8 cellular contexts compared by ENCODE assay signal in the genomic region with DNA sequence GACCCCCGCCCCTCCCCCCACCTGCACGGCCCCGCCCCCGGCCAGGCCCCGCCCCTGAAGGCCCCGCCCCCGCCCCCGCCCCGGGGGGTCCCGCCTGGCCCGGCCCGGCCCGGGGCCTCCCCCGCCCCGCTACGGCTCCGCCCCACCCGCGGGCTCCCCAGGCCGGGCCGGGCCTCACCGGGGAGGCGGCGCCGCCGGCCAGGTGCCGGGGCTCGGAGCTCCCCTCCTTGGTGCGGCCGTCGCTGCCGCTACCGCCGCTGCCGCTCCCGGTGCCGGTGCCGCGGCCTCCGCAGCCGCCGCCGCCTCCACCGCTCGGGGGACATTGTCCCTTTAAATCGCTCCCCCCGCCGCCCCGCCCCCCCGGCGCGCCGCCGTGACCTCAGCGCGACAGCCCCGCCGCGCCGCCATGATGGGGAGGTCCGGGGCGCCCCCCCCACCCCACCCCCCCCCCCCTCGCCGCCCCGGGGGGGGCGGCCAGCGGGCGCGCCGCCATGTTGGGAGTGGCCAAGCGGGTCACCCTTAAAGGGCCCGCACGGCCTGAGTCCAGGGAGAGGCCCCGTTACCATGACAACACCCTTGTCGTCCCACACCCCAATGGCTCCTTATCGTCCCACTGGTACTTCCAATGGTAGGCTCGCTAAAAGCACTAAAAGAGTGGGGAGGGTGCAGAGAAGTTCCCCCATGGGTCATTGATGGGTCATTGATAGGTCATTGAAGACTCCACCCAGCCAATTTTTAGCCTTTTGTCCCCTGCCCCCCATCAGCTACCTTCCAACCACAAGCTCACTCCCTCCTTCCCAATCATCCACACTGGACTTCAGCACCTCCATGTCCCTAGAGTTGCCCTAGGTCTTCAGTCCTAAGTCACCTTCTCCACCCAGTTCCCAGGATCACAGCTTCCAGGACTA. TPM values are rescaled to one million over a fixed set of nuclear protein-coding genes. Genes with fewer than 3 reads are reported as not detected.
DNase-seq lines count a peak whose midpoint lies in the region; ATAC-seq, FAIRE-seq and TF ChIP-seq lines count a peak whose summit lies in the region.

A gene with protein sequence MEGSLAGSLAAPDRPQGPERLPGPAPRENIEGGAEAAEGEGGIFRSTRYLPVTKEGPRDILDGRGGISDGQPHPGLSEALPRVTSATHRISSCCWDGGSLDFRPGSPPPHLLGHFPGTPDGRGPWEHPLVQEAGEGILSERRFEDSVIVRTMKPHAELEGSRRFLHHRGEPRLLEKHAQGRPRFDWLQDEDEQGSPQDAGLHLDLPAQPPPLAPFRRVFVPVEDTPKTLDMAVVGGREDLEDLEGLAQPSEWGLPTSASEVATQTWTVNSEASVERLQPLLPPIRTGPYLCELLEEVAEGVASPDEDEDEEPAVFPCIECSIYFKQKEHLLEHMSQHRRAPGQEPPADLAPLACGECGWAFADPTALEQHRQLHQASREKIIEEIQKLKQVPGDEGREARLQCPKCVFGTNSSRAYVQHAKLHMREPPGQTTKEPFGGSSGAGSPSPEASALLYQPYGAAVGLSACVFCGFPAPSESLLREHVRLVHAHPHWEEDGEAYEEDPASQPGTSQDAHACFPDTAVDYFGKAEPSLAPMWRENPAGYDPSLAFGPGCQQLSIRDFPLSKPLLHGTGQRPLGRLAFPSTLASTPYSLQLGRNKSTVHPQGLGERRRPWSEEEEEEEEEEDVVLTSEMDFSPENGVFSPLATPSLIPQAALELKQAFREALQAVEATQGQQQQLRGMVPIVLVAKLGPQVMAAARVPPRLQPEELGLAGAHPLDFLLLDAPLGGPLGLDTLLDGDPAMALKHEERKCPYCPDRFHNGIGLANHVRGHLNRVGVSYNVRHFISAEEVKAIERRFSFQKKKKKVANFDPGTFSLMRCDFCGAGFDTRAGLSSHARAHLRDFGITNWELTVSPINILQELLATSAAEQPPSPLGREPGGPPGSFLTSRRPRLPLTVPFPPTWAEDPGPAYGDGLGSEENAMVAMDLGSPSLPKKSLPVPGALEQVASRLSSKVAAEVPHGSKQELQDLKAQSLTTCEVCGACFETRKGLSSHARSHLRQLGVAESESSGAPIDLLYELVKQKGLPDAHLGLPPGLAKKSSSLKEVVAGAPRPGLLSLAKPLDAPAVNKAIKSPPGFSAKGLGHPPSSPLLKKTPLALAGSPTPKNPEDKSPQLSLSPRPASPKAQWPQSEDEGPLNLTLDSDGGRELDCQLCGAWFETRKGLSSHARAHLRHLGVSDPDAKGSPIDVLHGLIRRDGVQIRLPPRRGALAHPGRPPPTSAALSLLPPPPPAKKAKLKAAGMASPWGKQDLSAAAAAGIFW (N-terminal part only) (minus strand): TSS at position 337 of the 908 bp plus-strand sequence. CDS start 1,649 bp downstream, outside the sequence.

- in situ Hi-C loops in GM18951 (cut with MboI; ENCODE audit: low sequenced_read_pairs, unreplicated experiment) = no loop called here

- no peaks in the 10 kb centered on the region for H3K9me3 Mint-ChIP-seq in WTC11

- peak within 1 kb of the TSS; percentile 58 for H2AFZ ChIP-seq in MM.1S (ENCODE audit: low read length)

- H3K4me2 ChIP-seq in MM.1S (ENCODE audit: low read depth, low read length) = peak within 1 kb of the TSS; percentile 89

- CTCF ChIA-PET in WTC11 (lab: Charles Lee) = interaction anchor here (3.4 kb wide), 1 partner anchor 30 kb away, joined by 33 read pairs; a partner anchor contains a TSS

- DNase-seq in AG08396 (ENCODE audit: low spot score) (peak; percentile 97), MM.1S (peak; percentile 61), WTC11 (ENCODE audit: low spot score) (peak; percentile 80), breast epithelium (ENCODE audit: low spot score in 2 of 2) (peak; percentile 79 to 86), iPS-NIHi7 (ENCODE audit: extremely low spot score) (peak; percentile 82), small intestine (peak; percentile 66), SKM-1 (lab: John Stamatoyannopoulos, UW; ENCODE audit: unreplicated experiment) (no peak)

- FAIRE-seq in small intestine (lab: Jason Lieb, UNC) = no peak

- ATAC-seq in WTC11 = 0 out of 2 replicates have a peak, but pooled peaks have one; percentile 0

- H3K79me2 ChIP-seq in MM.1S (ENCODE audit: low read length) = no peaks in the 10 kb centered on the region

- H3F3A ChIP-seq in MM.1S (ENCODE audit: insufficient read depth, low read length) = peaks cover 23% of the 10 kb centered on the region

- POLR2A ChIA-PET in WTC11 (lab: Charles Lee) = interaction anchor here (0.8 kb wide), 1 partner anchor 31 kb away, joined by 4 read pairs; a partner anchor contains a TSS

- H3K9me2 ChIP-seq in MM.1S (replicated peaks; ENCODE audit: insufficient read depth, low read length) = no peaks in the 10 kb centered on the region

- peak within 1 kb of the TSS; percentile 56; the same call in 1 of the 2 replicates for H3K4me3 ChIP-seq in MM.1S (ENCODE audit: low read length)
- peak within 1 kb of the TSS; percentile 67 to 94 (median 76) for H3K4me3 ChIP-seq in breast epithelium
- peak within 1 kb of the TSS; percentile 40 to 69 for H3K4me3 ChIP-seq in small intestine (ENCODE audit: low read depth in 1 of 2, low read length in 2 of 2)

- H3K4me1 Mint-ChIP-seq in WTC11 = peaks cover 16% of the 10 kb centered on the region

- WGBS in small intestine, 3 donors = 0 to 10% (median 2%) methylated on average over 7 to 73 of the region's 77 CpGs

- H3K27ac ChIP-seq in MM.1S (ENCODE audit: low read length) (peak within 1 kb of the TSS; percentile 12; the same call in 1 of the 2 replicates), breast epithelium (peak within 1 kb of the TSS; percentile 77 to 90), small intestine (ENCODE audit: low read depth in 1 of 2, low read length in 1 of 2) (peak within 1 kb of the TSS; percentile 54 to 71)

- no peaks in the 10 kb centered on the region for H3K27me3 ChIP-seq in MM.1S (replicated peaks; ENCODE audit: insufficient read depth, low read length)
- H3K27me3 ChIP-seq in breast epithelium = peaks cover 0 to 9% of the 10 kb centered on the region in 2 donors
- H3K27me3 ChIP-seq in small intestine (ENCODE audit: control insufficient read depth in 2 of 2, insufficient read depth in 2 of 2, low read length in 2 of 2) = no peaks in the 10 kb centered on the region

- no peaks in the 10 kb centered on the region for H3K9me3 ChIP-seq in MM.1S (replicated peaks; ENCODE audit: insufficient read depth, low read length)
- H3K9me3 ChIP-seq in breast epithelium = no peaks in the 10 kb centered on the region
- H3K9me3 ChIP-seq in small intestine (ENCODE audit: control insufficient read depth, low read depth) = no peaks in the 10 kb centered on the region

- TF ChIP-seq CTCF in MM.1S (IDR thresholded peaks at IDR 0.05; ENCODE audit: low read length) (no peak), WTC11 (IDR thresholded peaks at IDR 0.05) (no peak), breast epithelium (IDR thresholded peaks at IDR 0.05) (no peak)

- no peaks in the 10 kb centered on the region for H3K4me1 ChIP-seq in MM.1S (ENCODE audit: low read length)
- no peaks in the 10 kb centered on the region for H3K4me1 ChIP-seq in breast epithelium
- H3K4me1 ChIP-seq in small intestine (ENCODE audit: control insufficient read depth in 2 of 2, insufficient read depth in 1 of 2, low read depth in 1 of 2, low read length in 1 of 2) = peaks cover 0 to 3% of the 10 kb centered on the region in 2 donors

- intact Hi-C loops in breast epithelium (cut with DNase I; ENCODE audit: low total_unique reads) = no loop called here

- H3K27me3 Mint-ChIP-seq in WTC11 (ENCODE audit: low read depth) = peaks cover 43% of the 10 kb centered on the region

- peak within 1 kb of the TSS; percentile 75 for H3K4me3 Mint-ChIP-seq in WTC11

- H3K9ac ChIP-seq in MM.1S (ENCODE audit: low read length) = peak within 1 kb of the TSS; percentile 21; the same call in 1 of the 2 replicates

- no peaks in the 10 kb centered on the region for H4K20me1 ChIP-seq in MM.1S (ENCODE audit: insufficient read depth, low read length)

- H3K36me3 Mint-ChIP-seq in WTC11 = no peaks in the 10 kb centered on the region

- H3K36me3 ChIP-seq in MM.1S (replicated peaks; ENCODE audit: insufficient read depth, low read length) (no peaks in the 10 kb centered on the region; the same call in 1 of the 2 replicates), breast epithelium (no peaks in the 10 kb centered on the region), small intestine (ENCODE audit: control insufficient read depth in 2 of 2, insufficient read depth in 2 of 2, low read length in 2 of 2) (no peaks in the 10 kb centered on the region)

- TF ChIP-seq POLR2A in GM18951 (IDR thresholded peaks at IDR 0.05; ENCODE audit: extremely low read depth, insufficient read depth, insufficient read length) (peak; percentile 41), breast epithelium (IDR thresholded peaks at IDR 0.05) (no peak)

- H3K27ac Mint-ChIP-seq in WTC11 = no peak within 1 kb of the TSS; the same call in 1 of the 2 replicates

TF ChIP-seq in WTC11, 78 proteins besides CTCF, POLR2A, EP300 and RAD21:
- TF ChIP-seq SP1 (CRISPR knock-in tag; conservative IDR thresholded peaks at IDR 0.05) = peak; percentile 74
- no peak for TF ChIP-seq CREM (CRISPR knock-in tag; IDR thresholded peaks at IDR 0.05)
- TF ChIP-seq, protein P1, sequence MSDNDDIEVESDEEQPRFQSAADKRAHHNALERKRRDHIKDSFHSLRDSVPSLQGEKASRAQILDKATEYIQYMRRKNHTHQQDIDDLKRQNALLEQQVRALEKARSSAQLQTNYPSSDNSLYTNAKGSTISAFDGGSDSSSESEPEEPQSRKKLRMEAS (CRISPR knock-in tag; IDR thresholded peaks at IDR 0.05) = no peak
TF ChIP-seq in WTC11: peak in this region for 1.

RNA-seq across cellular contexts. Expression of the gene that starts here (rescaled TPM):
- total RNA-seq in WTC11 (2021) (37.6 to 43.9 TPM (median 40.6 TPM) in 3 replicates), breast epithelium (10 to 100 TPM; 17.6 to 51.1 (median 34.9) TPM)
- 10 to 100 TPM in 2 of 3 donors, 1 to 10 TPM in 1; 7.0 to 18.0 (median 13.0) TPM for polyA plus RNA-seq in small intestine

Comparison
In these comparisons a context has a peak if more than half of its experiments do, and no peak if none do; other contexts are left out.
1. H3K27ac ChIP-seq: peak in every context shown above with its lines; median percentile 84 in breast epithelium; 62 in small intestine; 12 in MM.1S.